In the genomic region with DNA sequence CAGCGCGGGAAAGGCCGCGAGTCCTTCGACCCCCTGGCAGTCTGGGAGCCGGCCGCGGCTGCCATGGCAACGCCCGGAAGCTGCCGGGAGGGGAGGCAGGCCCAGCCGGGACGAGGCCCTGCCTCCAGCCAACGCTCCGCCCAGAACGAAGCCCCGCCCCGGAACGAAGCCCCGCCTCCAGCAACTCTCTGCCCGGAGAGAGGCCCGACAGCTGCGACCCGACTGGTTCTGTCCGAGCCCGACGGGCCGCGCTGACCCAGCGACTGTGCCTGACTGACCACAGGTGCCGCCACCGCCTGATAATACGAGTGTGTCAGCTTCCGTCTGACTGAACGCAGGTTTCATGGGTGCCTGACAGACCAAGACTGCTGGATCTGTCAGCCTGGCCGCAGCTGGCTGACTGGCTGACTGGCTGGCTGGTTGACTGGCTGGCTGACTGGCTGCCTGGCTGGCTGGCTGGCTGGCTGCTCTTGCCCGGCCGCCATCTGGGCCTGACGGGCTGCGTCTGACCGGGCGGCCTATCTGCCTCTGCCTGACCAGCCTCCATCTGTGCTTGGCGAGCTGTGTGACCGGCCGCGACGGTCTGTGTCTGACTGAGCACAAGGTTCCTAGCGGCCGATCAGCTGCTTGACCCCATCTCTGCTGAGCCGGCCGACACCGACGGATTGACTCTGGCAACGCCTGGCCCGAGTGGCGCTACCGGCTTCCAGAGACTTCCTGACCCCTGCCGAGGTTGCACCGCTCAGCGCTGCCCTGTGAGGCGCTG, we compare ENCODE assay signal across 1 cellular context.
A peak's percentile ranks its signal among the peaks of the same experiment; 100 is the strongest.
TF ChIP-seq lines count a peak whose summit lies in the region.

No MANE protein-coding gene starts in this region.

TF ChIP-seq in HepG2, 621 proteins besides CTCF, POLR2A, EP300 and RAD21 (continued from another document and continues in another):
- TF ChIP-seq ZNF572 (CRISPR knock-in tag; IDR thresholded peaks at IDR 0.05): 0 out of 2 replicates have a peak, but pooled peaks have one; percentile 15
- TF ChIP-seq ZNF263 (CRISPR knock-in tag; IDR thresholded peaks at IDR 0.05): peak; percentile 25; the same call in 1 of the 2 replicates
- TF ChIP-seq CREM (IDR thresholded peaks at IDR 0.05): no peak
- no peak for TF ChIP-seq CREM (CRISPR knock-in tag; IDR thresholded peaks at IDR 0.05)
- TF ChIP-seq YEATS2 (CRISPR knock-in tag; IDR thresholded peaks at IDR 0.05; ENCODE audit: borderline replicate concordance): peak; percentile 56; the same call in 1 of the 2 replicates
- TF ChIP-seq KMT2A (CRISPR knock-in tag; IDR thresholded peaks at IDR 0.05): peak; percentile 44; the same call in 1 of the 2 replicates
- peak; percentile 46 for TF ChIP-seq PHF5A (CRISPR knock-in tag; IDR thresholded peaks at IDR 0.05; ENCODE audit: low read depth, unreplicated experiment)
- TF ChIP-seq, protein P1, sequence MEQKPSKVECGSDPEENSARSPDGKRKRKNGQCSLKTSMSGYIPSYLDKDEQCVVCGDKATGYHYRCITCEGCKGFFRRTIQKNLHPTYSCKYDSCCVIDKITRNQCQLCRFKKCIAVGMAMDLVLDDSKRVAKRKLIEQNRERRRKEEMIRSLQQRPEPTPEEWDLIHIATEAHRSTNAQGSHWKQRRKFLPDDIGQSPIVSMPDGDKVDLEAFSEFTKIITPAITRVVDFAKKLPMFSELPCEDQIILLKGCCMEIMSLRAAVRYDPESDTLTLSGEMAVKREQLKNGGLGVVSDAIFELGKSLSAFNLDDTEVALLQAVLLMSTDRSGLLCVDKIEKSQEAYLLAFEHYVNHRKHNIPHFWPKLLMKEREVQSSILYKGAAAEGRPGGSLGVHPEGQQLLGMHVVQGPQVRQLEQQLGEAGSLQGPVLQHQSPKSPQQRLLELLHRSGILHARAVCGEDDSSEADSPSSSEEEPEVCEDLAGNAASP (CRISPR knock-in tag; IDR thresholded peaks at IDR 0.05; ENCODE audit: borderline replicate concordance): peak; percentile 24
- TF ChIP-seq, protein P2, sequence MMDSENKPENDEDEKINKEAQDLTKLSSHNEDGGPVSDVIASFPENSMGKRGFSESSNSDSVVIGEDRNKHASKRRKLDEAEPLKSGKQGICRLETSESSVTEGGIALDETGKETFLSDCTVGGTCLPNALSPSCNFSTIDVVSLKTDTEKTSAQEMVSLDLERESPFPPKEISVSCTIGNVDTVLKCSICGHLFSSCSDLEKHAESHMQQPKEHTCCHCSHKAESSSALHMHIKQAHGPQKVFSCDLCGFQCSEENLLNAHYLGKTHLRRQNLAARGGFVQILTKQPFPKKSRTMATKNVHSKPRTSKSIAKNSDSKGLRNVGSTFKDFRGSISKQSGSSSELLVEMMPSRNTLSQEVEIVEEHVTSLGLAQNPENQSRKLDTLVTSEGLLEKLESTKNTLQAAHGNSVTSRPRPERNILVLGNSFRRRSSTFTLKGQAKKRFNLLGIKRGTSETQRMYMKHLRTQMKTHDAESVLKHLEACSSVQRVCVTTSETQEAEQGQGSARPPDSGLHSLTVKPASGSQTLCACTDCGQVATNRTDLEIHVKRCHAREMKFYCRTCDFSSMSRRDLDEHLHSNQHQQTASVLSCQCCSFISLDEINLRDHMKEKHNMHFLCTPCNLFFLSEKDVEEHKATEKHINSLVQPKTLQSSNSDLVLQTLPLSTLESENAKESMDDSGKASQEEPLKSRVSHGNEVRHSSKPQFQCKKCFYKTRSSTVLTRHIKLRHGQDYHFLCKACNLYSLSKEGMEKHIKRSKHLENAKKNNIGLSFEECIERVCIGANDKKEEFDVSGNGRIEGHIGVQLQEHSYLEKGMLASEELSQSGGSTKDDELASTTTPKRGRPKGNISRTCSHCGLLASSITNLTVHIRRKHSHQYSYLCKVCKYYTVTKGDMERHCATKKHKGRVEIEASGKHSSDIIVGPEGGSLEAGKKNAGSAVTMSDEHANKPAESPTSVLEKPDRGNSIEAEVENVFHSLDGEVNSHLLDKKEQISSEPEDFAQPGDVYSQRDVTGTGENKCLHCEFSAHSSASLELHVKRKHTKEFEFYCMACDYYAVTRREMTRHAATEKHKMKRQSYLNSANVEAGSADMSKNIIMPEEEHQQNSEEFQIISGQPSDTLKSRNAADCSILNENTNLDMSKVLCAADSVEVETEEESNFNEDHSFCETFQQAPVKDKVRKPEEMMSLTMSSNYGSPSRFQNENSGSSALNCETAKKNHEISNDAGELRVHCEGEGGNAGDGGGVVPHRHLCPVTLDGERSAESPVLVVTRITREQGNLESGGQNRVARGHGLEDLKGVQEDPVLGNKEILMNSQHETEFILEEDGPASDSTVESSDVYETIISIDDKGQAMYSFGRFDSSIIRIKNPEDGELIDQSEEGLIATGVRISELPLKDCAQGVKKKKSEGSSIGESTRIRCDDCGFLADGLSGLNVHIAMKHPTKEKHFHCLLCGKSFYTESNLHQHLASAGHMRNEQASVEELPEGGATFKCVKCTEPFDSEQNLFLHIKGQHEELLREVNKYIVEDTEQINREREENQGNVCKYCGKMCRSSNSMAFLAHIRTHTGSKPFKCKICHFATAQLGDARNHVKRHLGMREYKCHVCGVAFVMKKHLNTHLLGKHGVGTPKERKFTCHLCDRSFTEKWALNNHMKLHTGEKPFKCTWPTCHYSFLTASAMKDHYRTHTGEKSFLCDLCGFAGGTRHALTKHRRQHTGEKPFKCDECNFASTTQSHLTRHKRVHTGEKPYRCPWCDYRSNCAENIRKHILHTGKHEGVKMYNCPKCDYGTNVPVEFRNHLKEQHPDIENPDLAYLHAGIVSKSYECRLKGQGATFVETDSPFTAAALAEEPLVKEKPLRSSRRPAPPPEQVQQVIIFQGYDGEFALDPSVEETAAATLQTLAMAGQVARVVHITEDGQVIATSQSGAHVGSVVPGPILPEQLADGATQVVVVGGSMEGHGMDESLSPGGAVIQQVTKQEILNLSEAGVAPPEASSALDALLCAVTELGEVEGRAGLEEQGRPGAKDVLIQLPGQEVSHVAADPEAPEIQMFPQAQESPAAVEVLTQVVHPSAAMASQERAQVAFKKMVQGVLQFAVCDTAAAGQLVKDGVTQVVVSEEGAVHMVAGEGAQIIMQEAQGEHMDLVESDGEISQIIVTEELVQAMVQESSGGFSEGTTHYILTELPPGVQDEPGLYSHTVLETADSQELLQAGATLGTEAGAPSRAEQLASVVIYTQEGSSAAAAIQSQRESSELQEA (CRISPR knock-in tag; IDR thresholded peaks at IDR 0.05; ENCODE audit: not compliant biosample characterization): peak; percentile 91
- TF ChIP-seq SALL1 (CRISPR knock-in tag; IDR thresholded peaks at IDR 0.05): peak; percentile 83
- peak; percentile 25; the same call in 1 of the 2 replicates for TF ChIP-seq PITX1 (CRISPR knock-in tag; IDR thresholded peaks at IDR 0.05)
- TF ChIP-seq HMGA1 (CRISPR knock-in tag; conservative IDR thresholded peaks at IDR 0.05): no peak
- peak; percentile 90 for TF ChIP-seq GABPB1 (CRISPR knock-in tag; IDR thresholded peaks at IDR 0.05)
- TF ChIP-seq, protein P3, sequence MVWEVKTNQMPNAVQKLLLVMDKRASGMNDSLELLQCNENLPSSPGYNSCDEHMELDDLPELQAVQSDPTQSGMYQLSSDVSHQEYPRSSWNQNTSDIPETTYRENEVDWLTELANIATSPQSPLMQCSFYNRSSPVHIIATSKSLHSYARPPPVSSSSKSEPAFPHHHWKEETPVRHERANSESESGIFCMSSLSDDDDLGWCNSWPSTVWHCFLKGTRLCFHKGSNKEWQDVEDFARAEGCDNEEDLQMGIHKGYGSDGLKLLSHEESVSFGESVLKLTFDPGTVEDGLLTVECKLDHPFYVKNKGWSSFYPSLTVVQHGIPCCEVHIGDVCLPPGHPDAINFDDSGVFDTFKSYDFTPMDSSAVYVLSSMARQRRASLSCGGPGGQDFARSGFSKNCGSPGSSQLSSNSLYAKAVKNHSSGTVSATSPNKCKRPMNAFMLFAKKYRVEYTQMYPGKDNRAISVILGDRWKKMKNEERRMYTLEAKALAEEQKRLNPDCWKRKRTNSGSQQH (CRISPR knock-in tag; IDR thresholded peaks at IDR 0.05; ENCODE audit: low read depth): peak; percentile 34
- peak; percentile 87; the same call in 1 of the 2 replicates for TF ChIP-seq ZBTB20 (CRISPR knock-in tag; IDR thresholded peaks at IDR 0.05; ENCODE audit: borderline replicate concordance, low read depth)
- peak; percentile 97 for TF ChIP-seq ZNF292 (CRISPR knock-in tag; IDR thresholded peaks at IDR 0.05; ENCODE audit: borderline replicate concordance, low read depth)
- TF ChIP-seq ZNF598 (CRISPR knock-in tag; IDR thresholded peaks at IDR 0.05; ENCODE audit: borderline replicate concordance): peak; percentile 96; the same call in 1 of the 2 replicates
- TF ChIP-seq SAP130 (CRISPR knock-in tag; IDR thresholded peaks at IDR 0.05; ENCODE audit: low read depth): peak; percentile 85
- 0 out of 2 replicates have a peak, but pooled peaks have one; percentile 79 for TF ChIP-seq KAT7 (CRISPR knock-in tag; IDR thresholded peaks at IDR 0.05; ENCODE audit: borderline replicate concordance)
- no peak for TF ChIP-seq SP1 (IDR thresholded peaks at IDR 0.05)
- peak; percentile 70 for TF ChIP-seq SP1 (CRISPR knock-in tag; IDR thresholded peaks at IDR 0.05)
- peak; percentile 49; the same call in 1 of the 2 replicates for TF ChIP-seq ZNF589 (CRISPR knock-in tag; conservative IDR thresholded peaks at IDR 0.05)
- TF ChIP-seq RFX3 (CRISPR knock-in tag; IDR thresholded peaks at IDR 0.05): peak; percentile 97
- TF ChIP-seq RFX5 (IDR thresholded peaks at IDR 0.05; ENCODE audit: low read depth, low read length): peak; percentile 78
- TF ChIP-seq, protein P4, sequence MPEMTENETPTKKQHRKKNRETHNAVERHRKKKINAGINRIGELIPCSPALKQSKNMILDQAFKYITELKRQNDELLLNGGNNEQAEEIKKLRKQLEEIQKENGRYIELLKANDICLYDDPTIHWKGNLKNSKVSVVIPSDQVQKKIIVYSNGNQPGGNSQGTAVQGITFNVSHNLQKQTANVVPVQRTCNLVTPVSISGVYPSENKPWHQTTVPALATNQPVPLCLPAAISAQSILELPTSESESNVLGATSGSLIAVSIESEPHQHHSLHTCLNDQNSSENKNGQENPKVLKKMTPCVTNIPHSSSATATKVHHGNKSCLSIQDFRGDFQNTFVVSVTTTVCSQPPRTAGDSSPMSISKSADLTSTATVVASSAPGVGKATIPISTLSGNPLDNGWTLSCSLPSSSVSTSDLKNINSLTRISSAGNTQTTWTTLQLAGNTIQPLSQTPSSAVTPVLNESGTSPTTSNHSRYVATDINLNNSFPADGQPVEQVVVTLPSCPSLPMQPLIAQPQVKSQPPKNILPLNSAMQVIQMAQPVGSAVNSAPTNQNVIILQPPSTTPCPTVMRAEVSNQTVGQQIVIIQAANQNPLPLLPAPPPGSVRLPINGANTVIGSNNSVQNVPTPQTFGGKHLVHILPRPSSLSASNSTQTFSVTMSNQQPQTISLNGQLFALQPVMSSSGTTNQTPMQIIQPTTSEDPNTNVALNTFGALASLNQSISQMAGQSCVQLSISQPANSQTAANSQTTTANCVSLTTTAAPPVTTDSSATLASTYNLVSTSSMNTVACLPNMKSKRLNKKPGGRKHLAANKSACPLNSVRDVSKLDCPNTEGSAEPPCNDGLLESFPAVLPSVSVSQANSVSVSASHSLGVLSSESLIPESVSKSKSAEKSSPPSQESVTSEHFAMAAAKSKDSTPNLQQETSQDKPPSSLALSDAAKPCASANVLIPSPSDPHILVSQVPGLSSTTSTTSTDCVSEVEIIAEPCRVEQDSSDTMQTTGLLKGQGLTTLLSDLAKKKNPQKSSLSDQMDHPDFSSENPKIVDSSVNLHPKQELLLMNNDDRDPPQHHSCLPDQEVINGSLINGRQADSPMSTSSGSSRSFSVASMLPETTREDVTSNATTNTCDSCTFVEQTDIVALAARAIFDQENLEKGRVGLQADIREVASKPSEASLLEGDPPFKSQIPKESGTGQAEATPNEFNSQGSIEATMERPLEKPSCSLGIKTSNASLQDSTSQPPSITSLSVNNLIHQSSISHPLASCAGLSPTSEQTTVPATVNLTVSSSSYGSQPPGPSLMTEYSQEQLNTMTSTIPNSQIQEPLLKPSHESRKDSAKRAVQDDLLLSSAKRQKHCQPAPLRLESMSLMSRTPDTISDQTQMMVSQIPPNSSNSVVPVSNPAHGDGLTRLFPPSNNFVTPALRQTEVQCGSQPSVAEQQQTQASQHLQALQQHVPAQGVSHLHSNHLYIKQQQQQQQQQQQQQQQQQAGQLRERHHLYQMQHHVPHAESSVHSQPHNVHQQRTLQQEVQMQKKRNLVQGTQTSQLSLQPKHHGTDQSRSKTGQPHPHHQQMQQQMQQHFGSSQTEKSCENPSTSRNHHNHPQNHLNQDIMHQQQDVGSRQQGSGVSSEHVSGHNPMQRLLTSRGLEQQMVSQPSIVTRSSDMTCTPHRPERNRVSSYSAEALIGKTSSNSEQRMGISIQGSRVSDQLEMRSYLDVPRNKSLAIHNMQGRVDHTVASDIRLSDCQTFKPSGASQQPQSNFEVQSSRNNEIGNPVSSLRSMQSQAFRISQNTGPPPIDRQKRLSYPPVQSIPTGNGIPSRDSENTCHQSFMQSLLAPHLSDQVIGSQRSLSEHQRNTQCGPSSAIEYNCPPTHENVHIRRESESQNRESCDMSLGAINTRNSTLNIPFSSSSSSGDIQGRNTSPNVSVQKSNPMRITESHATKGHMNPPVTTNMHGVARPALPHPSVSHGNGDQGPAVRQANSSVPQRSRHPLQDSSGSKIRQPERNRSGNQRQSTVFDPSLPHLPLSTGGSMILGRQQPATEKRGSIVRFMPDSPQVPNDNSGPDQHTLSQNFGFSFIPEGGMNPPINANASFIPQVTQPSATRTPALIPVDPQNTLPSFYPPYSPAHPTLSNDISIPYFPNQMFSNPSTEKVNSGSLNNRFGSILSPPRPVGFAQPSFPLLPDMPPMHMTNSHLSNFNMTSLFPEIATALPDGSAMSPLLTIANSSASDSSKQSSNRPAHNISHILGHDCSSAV (CRISPR knock-in tag; IDR thresholded peaks at IDR 0.05; ENCODE audit: borderline replicate concordance): peak; percentile 89; the same call in 1 of the 2 replicates
- no peak for TF ChIP-seq IKZF1 (IDR thresholded peaks at IDR 0.05)
- peak; percentile 92; the same call in 1 of the 2 replicates for TF ChIP-seq ARID2 (CRISPR knock-in tag; IDR thresholded peaks at IDR 0.05; ENCODE audit: borderline replicate concordance)
- peak; percentile 61; the same call in 1 of the 2 replicates for TF ChIP-seq CHCHD3 (CRISPR knock-in tag; IDR thresholded peaks at IDR 0.05)
- 0 out of 2 replicates have a peak, but pooled peaks have one; percentile 55 for TF ChIP-seq AKAP8 (CRISPR knock-in tag; IDR thresholded peaks at IDR 0.05)
- TF ChIP-seq HOXA5 (CRISPR knock-in tag; IDR thresholded peaks at IDR 0.05): 0 out of 2 replicates have a peak, but pooled peaks have one; percentile 75
